ENCODE assay signal across 8 cellular contexts in genomic region chr14:103879570-103880333, GRCh38.
DNase-seq lines count a peak whose midpoint lies in the region; ATAC-seq and TF ChIP-seq lines count a peak whose summit lies in the region.

No MANE protein-coding gene starts in this region.

- peak overlapping the region; percentile 71 for H2AFZ ChIP-seq in KMS-11 (ENCODE audit: low read depth)

- H3K9ac ChIP-seq in BLaER1 (peak overlapping the region; percentile 59), KMS-11 (peak overlapping the region; percentile 27; the same call in 1 of the 2 replicates)

- no peaks in the 10 kb centered on the region for H3K27me3 Mint-ChIP-seq in nephron progenitor cell (ENCODE audit: low read depth, poor library complexity)

- H3K36me3 ChIP-seq in BLaER1 (no peaks in the 10 kb centered on the region), KMS-11 (ENCODE audit: insufficient read depth) (no peaks in the 10 kb centered on the region)
- no peaks in the 10 kb centered on the region for H3K36me3 ChIP-seq in effector memory CD4-positive, alpha-beta T cell (ENCODE audit: control insufficient read depth, insufficient read depth, low read length)

- H3K27me3 ChIP-seq in BLaER1, result no peaks in the 10 kb centered on the region
- no peaks in the 10 kb centered on the region for H3K27me3 ChIP-seq in KMS-11 (ENCODE audit: insufficient read depth, low read depth)
- H3K27me3 ChIP-seq in effector memory CD4-positive, alpha-beta T cell (replicated peaks; ENCODE audit: control insufficient read depth, insufficient read depth, low read length, poor library complexity, severe bottlenecking), result no peaks in the 10 kb centered on the region

- ATAC-seq in HG02759 (IDR thresholded peaks at IDR 0.05; ENCODE audit: unreplicated experiment) (no peak), HG02884 (IDR thresholded peaks at IDR 0.05; ENCODE audit: unreplicated experiment) (no peak)

- H3K4me3 Mint-ChIP-seq in nephron progenitor cell, result peak overlapping the region; percentile 20

- no peak overlapping the region for H3K27ac Mint-ChIP-seq in nephron progenitor cell

- H3K4me3 ChIP-seq in BLaER1, result peak overlapping the region; percentile 57
- H3K4me3 ChIP-seq in KMS-11 (IDR thresholded peaks at IDR 0.05; ENCODE audit: insufficient read depth, low read depth, low read length), result no peak overlapping the region
- peak overlapping the region; percentile 42 for H3K4me3 ChIP-seq in effector memory CD4-positive, alpha-beta T cell (ENCODE audit: insufficient read depth, low read depth, low read length, poor library complexity, severe bottlenecking)

- H4K20me1 ChIP-seq in BLaER1, result no peaks in the 10 kb centered on the region
- no peaks in the 10 kb centered on the region for H4K20me1 ChIP-seq in KMS-11 (ENCODE audit: insufficient read depth)

- DNase-seq in effector memory CD4-positive, alpha-beta T cell, result no peak
- DNase-seq in nephron progenitor cell, result peak; percentile 46
- no peak for DNase-seq in NAMALWA (ENCODE audit: low spot score)
- DNase-seq in midbrain (lab: John Stamatoyannopoulos, UW), result no peak

- no peaks in the 10 kb centered on the region for H3K9me3 Mint-ChIP-seq in nephron progenitor cell

- H3K4me1 ChIP-seq in BLaER1 (peaks cover 87% of the 10 kb centered on the region), KMS-11 (ENCODE audit: low read depth, poor library complexity, severe bottlenecking) (peaks cover 12% of the 10 kb centered on the region)
- H3K4me1 ChIP-seq in effector memory CD4-positive, alpha-beta T cell (ENCODE audit: control insufficient read depth, insufficient read depth, low read length, poor library complexity, severe bottlenecking), result peaks cover 13% of the 10 kb centered on the region

- H3K4me1 Mint-ChIP-seq in nephron progenitor cell, result peaks cover 57% of the 10 kb centered on the region

- no peak for TF ChIP-seq CTCF in KMS-11 (conservative IDR thresholded peaks at IDR 0.05; ENCODE audit: low read depth, low read length)
- TF ChIP-seq CTCF in nephron progenitor cell (IDR thresholded peaks at IDR 0.05), result no peak

- no peaks in the 10 kb centered on the region for H3K36me3 Mint-ChIP-seq in nephron progenitor cell (ENCODE audit: low read depth)

- H3K4me2 ChIP-seq in BLaER1 (peak overlapping the region; percentile 97), KMS-11 (peak overlapping the region; percentile 95)

- H3K9me3 ChIP-seq in BLaER1, result no peaks in the 10 kb centered on the region
- no peaks in the 10 kb centered on the region for H3K9me3 ChIP-seq in effector memory CD4-positive, alpha-beta T cell (ENCODE audit: control insufficient read depth, low read length)

- H3K79me2 ChIP-seq in KMS-11 (ENCODE audit: insufficient read depth, low read depth), result no peaks in the 10 kb centered on the region

- peak overlapping the region; percentile 70 for H3K27ac ChIP-seq in BLaER1
- H3K27ac ChIP-seq in KMS-11, result no peak overlapping the region
- no peak overlapping the region for H3K27ac ChIP-seq in effector memory CD4-positive, alpha-beta T cell (ENCODE audit: insufficient read depth, low read length, poor library complexity, severe bottlenecking)
